1 cellular context compared by ENCODE assay signal in the genomic region with DNA sequence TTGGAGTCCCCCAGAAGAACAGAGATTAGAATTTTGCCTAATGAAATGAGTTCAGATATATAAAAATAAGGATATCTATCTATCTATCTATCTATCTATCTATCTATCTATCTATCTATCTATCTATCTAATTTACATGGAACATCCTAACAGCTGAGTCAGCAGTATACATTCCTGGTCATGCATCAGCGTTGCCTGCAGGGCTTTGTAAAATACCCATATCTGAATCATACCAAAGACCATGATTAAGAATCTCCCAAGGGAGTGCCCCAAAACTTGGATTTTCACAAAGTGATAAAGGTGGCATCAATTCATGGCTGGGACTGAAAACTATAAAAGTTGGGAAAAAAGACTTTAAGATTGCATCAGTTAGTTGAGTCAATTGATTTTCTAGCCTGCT.
TF ChIP-seq lines count a peak whose summit lies in the region.

No MANE protein-coding gene starts in this region.

TF ChIP-seq in K562, 482 proteins besides CTCF, POLR2A, EP300 and RAD21:
- peak; percentile 68 for TF ChIP-seq DACH1 (IDR thresholded peaks at IDR 0.05; ENCODE audit: partially characterized antibody)
- no peak for TF ChIP-seq NBN (IDR thresholded peaks at IDR 0.05; ENCODE audit: low read depth)
- TF ChIP-seq C11orf30 (IDR thresholded peaks at IDR 0.05; ENCODE audit: low read depth), result peak; percentile 57
- TF ChIP-seq, protein P1, sequence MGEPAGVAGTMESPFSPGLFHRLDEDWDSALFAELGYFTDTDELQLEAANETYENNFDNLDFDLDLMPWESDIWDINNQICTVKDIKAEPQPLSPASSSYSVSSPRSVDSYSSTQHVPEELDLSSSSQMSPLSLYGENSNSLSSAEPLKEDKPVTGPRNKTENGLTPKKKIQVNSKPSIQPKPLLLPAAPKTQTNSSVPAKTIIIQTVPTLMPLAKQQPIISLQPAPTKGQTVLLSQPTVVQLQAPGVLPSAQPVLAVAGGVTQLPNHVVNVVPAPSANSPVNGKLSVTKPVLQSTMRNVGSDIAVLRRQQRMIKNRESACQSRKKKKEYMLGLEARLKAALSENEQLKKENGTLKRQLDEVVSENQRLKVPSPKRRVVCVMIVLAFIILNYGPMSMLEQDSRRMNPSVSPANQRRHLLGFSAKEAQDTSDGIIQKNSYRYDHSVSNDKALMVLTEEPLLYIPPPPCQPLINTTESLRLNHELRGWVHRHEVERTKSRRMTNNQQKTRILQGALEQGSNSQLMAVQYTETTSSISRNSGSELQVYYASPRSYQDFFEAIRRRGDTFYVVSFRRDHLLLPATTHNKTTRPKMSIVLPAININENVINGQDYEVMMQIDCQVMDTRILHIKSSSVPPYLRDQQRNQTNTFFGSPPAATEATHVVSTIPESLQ (CRISPR knock-in tag; IDR thresholded peaks at IDR 0.05), result no peak
- TF ChIP-seq PML (IDR thresholded peaks at IDR 0.05; ENCODE audit: low read length), result no peak
- peak; percentile 60; the same call in 1 of the 2 replicates for TF ChIP-seq MAFG (tag; conservative IDR thresholded peaks at IDR 0.05)
- TF ChIP-seq, protein P2, sequence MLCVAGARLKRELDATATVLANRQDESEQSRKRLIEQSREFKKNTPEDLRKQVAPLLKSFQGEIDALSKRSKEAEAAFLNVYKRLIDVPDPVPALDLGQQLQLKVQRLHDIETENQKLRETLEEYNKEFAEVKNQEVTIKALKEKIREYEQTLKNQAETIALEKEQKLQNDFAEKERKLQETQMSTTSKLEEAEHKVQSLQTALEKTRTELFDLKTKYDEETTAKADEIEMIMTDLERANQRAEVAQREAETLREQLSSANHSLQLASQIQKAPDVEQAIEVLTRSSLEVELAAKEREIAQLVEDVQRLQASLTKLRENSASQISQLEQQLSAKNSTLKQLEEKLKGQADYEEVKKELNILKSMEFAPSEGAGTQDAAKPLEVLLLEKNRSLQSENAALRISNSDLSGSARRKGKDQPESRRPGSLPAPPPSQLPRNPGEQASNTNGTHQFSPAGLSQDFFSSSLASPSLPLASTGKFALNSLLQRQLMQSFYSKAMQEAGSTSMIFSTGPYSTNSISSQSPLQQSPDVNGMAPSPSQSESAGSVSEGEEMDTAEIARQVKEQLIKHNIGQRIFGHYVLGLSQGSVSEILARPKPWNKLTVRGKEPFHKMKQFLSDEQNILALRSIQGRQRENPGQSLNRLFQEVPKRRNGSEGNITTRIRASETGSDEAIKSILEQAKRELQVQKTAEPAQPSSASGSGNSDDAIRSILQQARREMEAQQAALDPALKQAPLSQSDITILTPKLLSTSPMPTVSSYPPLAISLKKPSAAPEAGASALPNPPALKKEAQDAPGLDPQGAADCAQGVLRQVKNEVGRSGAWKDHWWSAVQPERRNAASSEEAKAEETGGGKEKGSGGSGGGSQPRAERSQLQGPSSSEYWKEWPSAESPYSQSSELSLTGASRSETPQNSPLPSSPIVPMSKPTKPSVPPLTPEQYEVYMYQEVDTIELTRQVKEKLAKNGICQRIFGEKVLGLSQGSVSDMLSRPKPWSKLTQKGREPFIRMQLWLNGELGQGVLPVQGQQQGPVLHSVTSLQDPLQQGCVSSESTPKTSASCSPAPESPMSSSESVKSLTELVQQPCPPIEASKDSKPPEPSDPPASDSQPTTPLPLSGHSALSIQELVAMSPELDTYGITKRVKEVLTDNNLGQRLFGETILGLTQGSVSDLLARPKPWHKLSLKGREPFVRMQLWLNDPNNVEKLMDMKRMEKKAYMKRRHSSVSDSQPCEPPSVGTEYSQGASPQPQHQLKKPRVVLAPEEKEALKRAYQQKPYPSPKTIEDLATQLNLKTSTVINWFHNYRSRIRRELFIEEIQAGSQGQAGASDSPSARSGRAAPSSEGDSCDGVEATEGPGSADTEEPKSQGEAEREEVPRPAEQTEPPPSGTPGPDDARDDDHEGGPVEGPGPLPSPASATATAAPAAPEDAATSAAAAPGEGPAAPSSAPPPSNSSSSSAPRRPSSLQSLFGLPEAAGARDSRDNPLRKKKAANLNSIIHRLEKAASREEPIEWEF (CRISPR knock-in tag; IDR thresholded peaks at IDR 0.05), result no peak
- TF ChIP-seq TAF15 (IDR thresholded peaks at IDR 0.05; ENCODE audit: low read depth, low read length), result no peak
- no peak for TF ChIP-seq ADNP (tag; IDR thresholded peaks at IDR 0.05)
- TF ChIP-seq MAFF (IDR thresholded peaks at IDR 0.05; ENCODE audit: low read length), result peak; percentile 85
- TF ChIP-seq MAFK (IDR thresholded peaks at IDR 0.05; ENCODE audit: low read length), result peak; percentile 88
- peak; percentile 80 for TF ChIP-seq ZNF316 (IDR thresholded peaks at IDR 0.05)
